1 cellular context compared by ENCODE assay signal in the genomic region with DNA sequence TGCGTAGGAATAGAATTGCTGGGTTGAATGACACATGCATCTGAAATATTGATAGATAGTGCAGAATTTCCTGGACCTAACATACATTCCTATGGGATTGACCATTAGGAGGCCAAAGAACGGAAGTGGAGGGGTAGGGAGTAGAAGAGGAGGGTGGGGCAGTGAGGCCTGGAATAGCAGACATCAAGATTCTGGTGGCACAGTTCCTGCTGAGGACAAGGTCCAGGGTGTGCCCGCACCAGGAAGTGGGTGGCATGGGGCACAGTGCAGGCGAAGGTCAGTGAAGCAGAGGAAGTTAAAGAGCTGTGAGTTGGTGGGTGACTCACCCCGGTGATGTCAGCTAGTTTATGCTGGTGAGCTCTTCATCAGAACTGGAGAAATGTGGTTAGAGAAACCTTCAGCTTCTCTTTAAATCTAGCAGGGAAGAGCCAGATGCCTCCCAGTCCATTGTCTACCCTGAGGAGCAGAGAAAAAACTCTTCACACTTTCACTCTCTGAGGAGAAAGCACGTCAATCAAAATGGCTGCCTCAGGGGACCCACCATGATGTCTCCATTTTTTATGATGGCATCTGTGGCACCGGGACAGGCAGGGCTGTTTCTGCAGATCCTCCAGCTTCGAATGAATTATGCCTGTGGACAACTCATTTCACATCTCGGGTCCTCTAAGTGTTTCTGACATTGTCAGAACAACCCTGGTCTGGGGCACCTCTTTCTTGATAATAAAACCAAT.
TF ChIP-seq lines count a peak whose summit lies in the region.

No MANE protein-coding gene starts in this region.

TF ChIP-seq in HEK293, 187 proteins besides CTCF, POLR2A, EP300 and RAD21 (continued from another document):
- TF ChIP-seq, protein P1, sequence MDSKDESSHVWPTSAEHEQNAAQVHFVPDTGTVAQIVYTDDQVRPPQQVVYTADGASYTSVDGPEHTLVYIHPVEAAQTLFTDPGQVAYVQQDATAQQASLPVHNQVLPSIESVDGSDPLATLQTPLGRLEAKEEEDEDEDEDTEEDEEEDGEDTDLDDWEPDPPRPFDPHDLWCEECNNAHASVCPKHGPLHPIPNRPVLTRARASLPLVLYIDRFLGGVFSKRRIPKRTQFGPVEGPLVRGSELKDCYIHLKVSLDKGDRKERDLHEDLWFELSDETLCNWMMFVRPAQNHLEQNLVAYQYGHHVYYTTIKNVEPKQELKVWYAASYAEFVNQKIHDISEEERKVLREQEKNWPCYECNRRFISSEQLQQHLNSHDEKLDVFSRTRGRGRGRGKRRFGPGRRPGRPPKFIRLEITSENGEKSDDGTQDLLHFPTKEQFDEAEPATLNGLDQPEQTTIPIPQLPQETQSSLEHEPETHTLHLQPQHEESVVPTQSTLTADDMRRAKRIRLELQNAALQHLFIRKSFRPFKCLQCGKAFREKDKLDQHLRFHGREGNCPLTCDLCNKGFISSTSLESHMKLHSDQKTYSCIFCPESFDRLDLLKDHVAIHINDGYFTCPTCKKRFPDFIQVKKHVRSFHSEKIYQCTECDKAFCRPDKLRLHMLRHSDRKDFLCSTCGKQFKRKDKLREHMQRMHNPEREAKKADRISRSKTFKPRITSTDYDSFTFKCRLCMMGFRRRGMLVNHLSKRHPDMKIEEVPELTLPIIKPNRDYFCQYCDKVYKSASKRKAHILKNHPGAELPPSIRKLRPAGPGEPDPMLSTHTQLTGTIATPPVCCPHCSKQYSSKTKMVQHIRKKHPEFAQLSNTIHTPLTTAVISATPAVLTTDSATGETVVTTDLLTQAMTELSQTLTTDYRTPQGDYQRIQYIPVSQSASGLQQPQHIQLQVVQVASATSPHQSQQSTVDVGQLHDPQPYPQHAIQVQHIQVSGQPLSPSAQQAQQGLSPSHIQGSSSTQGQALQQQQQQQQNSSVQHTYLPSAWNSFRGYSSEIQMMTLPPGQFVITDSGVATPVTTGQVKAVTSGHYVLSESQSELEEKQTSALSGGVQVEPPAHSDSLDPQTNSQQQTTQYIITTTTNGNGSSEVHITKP (tag by site-specific recombination; IDR thresholded peaks at IDR 0.05) = no peak
- no peak for TF ChIP-seq ZNF658 (tag by site-specific recombination; IDR thresholded peaks at IDR 0.05)
- TF ChIP-seq YY2 (tag by site-specific recombination; IDR thresholded peaks at IDR 0.05) = no peak
- TF ChIP-seq ZNF654 (tag by site-specific recombination; IDR thresholded peaks at IDR 0.05; ENCODE audit: low read depth) = no peak
- TF ChIP-seq, protein P2, sequence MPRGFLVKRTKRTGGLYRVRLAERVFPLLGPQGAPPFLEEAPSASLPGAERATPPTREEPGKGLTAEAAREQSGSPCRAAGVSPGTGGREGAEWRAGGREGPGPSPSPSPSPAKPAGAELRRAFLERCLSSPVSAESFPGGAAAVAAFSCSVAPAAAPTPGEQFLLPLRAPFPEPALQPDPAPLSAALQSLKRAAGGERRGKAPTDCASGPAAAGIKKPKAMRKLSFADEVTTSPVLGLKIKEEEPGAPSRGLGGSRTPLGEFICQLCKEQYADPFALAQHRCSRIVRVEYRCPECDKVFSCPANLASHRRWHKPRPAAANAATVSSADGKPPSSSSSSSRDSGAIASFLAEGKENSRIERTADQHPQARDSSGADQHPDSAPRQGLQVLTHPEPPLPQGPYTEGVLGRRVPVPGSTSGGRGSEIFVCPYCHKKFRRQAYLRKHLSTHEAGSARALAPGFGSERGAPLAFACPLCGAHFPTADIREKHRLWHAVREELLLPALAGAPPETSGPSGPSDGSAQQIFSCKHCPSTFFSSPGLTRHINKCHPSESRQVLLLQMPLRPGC (tag by site-specific recombination; IDR thresholded peaks at IDR 0.05) = no peak
- TF ChIP-seq, protein P3, sequence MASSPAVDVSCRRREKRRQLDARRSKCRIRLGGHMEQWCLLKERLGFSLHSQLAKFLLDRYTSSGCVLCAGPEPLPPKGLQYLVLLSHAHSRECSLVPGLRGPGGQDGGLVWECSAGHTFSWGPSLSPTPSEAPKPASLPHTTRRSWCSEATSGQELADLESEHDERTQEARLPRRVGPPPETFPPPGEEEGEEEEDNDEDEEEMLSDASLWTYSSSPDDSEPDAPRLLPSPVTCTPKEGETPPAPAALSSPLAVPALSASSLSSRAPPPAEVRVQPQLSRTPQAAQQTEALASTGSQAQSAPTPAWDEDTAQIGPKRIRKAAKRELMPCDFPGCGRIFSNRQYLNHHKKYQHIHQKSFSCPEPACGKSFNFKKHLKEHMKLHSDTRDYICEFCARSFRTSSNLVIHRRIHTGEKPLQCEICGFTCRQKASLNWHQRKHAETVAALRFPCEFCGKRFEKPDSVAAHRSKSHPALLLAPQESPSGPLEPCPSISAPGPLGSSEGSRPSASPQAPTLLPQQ (tag by site-specific recombination; IDR thresholded peaks at IDR 0.05) = no peak
- no peak for TF ChIP-seq ZNF529 (tag by site-specific recombination; IDR thresholded peaks at IDR 0.05; ENCODE audit: insufficient replicate concordance)
- TF ChIP-seq REPIN1 (tag by site-specific recombination; IDR thresholded peaks at IDR 0.05; ENCODE audit: low read depth) = no peak
- TF ChIP-seq ZNF707 (tag by site-specific recombination; IDR thresholded peaks at IDR 0.05) = no peak
- TF ChIP-seq ZNF561 (tag by site-specific recombination; IDR thresholded peaks at IDR 0.05; ENCODE audit: borderline replicate concordance) = no peak
- TF ChIP-seq FEZF1 (tag by site-specific recombination; IDR thresholded peaks at IDR 0.05) = no peak
- TF ChIP-seq ZNF521 (tag by site-specific recombination; IDR thresholded peaks at IDR 0.05) = no peak
- no peak for TF ChIP-seq ZNF624 (tag by site-specific recombination; IDR thresholded peaks at IDR 0.05)
- TF ChIP-seq SP2 (tag by site-specific recombination; IDR thresholded peaks at IDR 0.05) = no peak
- no peak for TF ChIP-seq ZNF571 (tag by site-specific recombination; IDR thresholded peaks at IDR 0.05)
- no peak for TF ChIP-seq ZNF530 (tag by site-specific recombination; IDR thresholded peaks at IDR 0.05; ENCODE audit: low read depth)
- no peak for TF ChIP-seq ZIC2 (tag by site-specific recombination; IDR thresholded peaks at IDR 0.05)
- TF ChIP-seq, protein P4, sequence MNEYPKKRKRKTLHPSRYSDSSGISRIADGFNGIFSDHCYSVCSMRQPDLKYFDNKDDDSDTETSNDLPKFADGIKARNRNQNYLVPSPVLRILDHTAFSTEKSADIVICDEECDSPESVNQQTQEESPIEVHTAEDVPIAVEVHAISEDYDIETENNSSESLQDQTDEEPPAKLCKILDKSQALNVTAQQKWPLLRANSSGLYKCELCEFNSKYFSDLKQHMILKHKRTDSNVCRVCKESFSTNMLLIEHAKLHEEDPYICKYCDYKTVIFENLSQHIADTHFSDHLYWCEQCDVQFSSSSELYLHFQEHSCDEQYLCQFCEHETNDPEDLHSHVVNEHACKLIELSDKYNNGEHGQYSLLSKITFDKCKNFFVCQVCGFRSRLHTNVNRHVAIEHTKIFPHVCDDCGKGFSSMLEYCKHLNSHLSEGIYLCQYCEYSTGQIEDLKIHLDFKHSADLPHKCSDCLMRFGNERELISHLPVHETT (tag by site-specific recombination; IDR thresholded peaks at IDR 0.05) = no peak
- TF ChIP-seq, protein P5, sequence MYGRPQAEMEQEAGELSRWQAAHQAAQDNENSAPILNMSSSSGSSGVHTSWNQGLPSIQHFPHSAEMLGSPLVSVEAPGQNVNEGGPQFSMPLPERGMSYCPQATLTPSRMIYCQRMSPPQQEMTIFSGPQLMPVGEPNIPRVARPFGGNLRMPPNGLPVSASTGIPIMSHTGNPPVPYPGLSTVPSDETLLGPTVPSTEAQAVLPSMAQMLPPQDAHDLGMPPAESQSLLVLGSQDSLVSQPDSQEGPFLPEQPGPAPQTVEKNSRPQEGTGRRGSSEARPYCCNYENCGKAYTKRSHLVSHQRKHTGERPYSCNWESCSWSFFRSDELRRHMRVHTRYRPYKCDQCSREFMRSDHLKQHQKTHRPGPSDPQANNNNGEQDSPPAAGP (tag by site-specific recombination; IDR thresholded peaks at IDR 0.05) = no peak
- no peak for TF ChIP-seq TRIM28 (IDR thresholded peaks at IDR 0.05; ENCODE audit: borderline replicate concordance, low read length)
- no peak for TF ChIP-seq ZNF112 (tag by site-specific recombination; IDR thresholded peaks at IDR 0.05)
- no peak for TF ChIP-seq ZNF174 (tag by site-specific recombination; IDR thresholded peaks at IDR 0.05)
- TF ChIP-seq ZNF664 (tag by site-specific recombination; IDR thresholded peaks at IDR 0.05) = no peak
- TF ChIP-seq RBAK (tag by site-specific recombination; IDR thresholded peaks at IDR 0.05) = no peak
- TF ChIP-seq, protein P6, sequence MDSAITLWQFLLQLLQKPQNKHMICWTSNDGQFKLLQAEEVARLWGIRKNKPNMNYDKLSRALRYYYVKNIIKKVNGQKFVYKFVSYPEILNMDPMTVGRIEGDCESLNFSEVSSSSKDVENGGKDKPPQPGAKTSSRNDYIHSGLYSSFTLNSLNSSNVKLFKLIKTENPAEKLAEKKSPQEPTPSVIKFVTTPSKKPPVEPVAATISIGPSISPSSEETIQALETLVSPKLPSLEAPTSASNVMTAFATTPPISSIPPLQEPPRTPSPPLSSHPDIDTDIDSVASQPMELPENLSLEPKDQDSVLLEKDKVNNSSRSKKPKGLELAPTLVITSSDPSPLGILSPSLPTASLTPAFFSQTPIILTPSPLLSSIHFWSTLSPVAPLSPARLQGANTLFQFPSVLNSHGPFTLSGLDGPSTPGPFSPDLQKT (IDR thresholded peaks at IDR 0.05; ENCODE audit: borderline replicate concordance, low read depth, low read length) = no peak
- TF ChIP-seq, protein P7, sequence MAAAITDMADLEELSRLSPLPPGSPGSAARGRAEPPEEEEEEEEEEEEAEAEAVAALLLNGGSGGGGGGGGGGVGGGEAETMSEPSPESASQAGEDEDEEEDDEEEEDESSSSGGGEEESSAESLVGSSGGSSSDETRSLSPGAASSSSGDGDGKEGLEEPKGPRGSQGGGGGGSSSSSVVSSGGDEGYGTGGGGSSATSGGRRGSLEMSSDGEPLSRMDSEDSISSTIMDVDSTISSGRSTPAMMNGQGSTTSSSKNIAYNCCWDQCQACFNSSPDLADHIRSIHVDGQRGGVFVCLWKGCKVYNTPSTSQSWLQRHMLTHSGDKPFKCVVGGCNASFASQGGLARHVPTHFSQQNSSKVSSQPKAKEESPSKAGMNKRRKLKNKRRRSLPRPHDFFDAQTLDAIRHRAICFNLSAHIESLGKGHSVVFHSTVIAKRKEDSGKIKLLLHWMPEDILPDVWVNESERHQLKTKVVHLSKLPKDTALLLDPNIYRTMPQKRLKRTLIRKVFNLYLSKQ (tag by site-specific recombination; IDR thresholded peaks at IDR 0.05; ENCODE audit: borderline replicate concordance) = no peak
- TF ChIP-seq ZNF747 (tag by site-specific recombination; IDR thresholded peaks at IDR 0.05) = no peak
- TF ChIP-seq MYNN (tag by site-specific recombination; IDR thresholded peaks at IDR 0.05; ENCODE audit: borderline replicate concordance) = no peak
- no peak for TF ChIP-seq HOXC10 (CRISPR knock-in tag; IDR thresholded peaks at IDR 0.05)
- TF ChIP-seq, protein P8, sequence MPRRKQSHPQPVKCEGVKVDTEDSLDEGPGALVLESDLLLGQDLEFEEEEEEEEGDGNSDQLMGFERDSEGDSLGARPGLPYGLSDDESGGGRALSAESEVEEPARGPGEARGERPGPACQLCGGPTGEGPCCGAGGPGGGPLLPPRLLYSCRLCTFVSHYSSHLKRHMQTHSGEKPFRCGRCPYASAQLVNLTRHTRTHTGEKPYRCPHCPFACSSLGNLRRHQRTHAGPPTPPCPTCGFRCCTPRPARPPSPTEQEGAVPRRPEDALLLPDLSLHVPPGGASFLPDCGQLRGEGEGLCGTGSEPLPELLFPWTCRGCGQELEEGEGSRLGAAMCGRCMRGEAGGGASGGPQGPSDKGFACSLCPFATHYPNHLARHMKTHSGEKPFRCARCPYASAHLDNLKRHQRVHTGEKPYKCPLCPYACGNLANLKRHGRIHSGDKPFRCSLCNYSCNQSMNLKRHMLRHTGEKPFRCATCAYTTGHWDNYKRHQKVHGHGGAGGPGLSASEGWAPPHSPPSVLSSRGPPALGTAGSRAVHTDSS (tag by site-specific recombination; IDR thresholded peaks at IDR 0.05) = no peak
- no peak for TF ChIP-seq ZNF391 (tag by site-specific recombination; IDR thresholded peaks at IDR 0.05; ENCODE audit: borderline replicate concordance, low read depth)
- no peak for TF ChIP-seq ZNF791 (tag by site-specific recombination; IDR thresholded peaks at IDR 0.05)
